ENCODE assay signal across 28 cellular contexts in the genomic region with DNA sequence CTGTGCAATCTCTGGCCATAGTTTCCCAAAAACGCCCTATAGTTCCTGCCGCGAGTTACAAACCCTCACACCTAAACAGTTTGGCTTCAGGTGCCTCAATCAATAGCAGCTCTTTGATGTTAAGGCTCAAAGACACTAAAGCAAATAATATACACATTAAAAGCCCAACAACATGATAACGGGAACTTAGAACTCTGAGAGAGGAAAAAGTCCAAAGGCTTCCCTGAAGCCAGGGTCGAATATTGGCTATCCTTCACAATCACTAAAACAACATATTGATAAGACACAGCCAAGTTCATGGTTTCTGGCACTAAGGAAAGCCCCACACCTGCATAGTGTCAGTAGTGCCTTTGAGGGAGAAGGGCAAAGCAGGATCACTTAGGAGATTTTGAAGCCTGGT. TPM values are rescaled to one million over a fixed set of nuclear protein-coding genes. Genes with fewer than 3 reads are reported as not detected.
"Had no signal": no experiment of that assay in that cellular context is flagged by ENCODE, and none has a peak within 500 bp of the region (broad histone marks: within the 10 kb centered on the region; RNA-seq: fewer than 3 reads in every experiment).

No MANE protein-coding gene starts in this region.

- H3K9me3 ChIP-seq: neutrophil, psoas muscle, right lobe of liver, sigmoid colon, spleen, thoracic aorta, thyroid gland, tibial nerve, upper lobe of left lung, vagina had no signal

- DNase-seq: naive thymus-derived CD8-positive, alpha-beta T cell; nephron progenitor cell; nucleus accumbens; posterior cingulate gyrus; psoas muscle; right cardiac atrium; right lobe of liver; sigmoid colon; spleen; stimulated activated CD4-positive, alpha-beta T cell treated with anti-CD3 and anti-CD28 coated beads, Interleukin-12 subunit alpha, Interleukin-12 subunit beta, amount 100 ng/mL, for 4 hours; stimulated activated CD4-positive, alpha-beta T cell treated with anti-CD3 and anti-CD28 coated beads, Interleukin-1b, Interleukin-23, amount 100 ng/mL, for 48 hours; stimulated activated CD4-positive, alpha-beta T cell treated with anti-CD3 and anti-CD28 coated beads, Interleukin-4, amount 100 ng/mL, for 1 hour; stimulated activated CD4-positive, alpha-beta T cell treated with anti-CD3 and anti-CD28 coated beads, Interleukin-4, amount 100 ng/mL, for 4 hours; stimulated activated CD8-positive, alpha-beta memory T cell treated with anti-CD3 and anti-CD28 coated beads, Interleukin-4, amount 100 ng/mL, for 48 hours; stimulated activated naive CD4-positive, alpha-beta T cell; stimulated activated naive CD8-positive, alpha-beta T cell treated with anti-CD3 and anti-CD28 coated beads, Interleukin-15, amount 100 ng/mL, for 72 hours; stimulated activated naive CD8-positive, alpha-beta T cell treated with anti-CD3 and anti-CD28 coated beads, Interleukin-15, Interleukin-2, amounts not matched to agents 100 U/mL and 50 U/mL, for 24 hours; thyroid gland; upper lobe of left lung had no signal

- H3K4me1 ChIP-seq: parathyroid adenoma, psoas muscle, right lobe of liver, sigmoid colon, spleen, thyroid gland, tibial nerve, vagina had no signal

- ATAC-seq: naive thymus-derived CD8-positive, alpha-beta T cell; natural killer cell treated with Interleukin-12 subunit alpha and Interleukin-12 subunit beta and Interleukin-15 and Interleukin-18, amount 100 ng/mL, for 72 hours; psoas muscle; right cardiac atrium; stimulated activated memory B cell treated with anti-CD40 and anti-IgM and Interleukin-4, amounts not matched to agents 10 μg/mL and 1 μg/mL and 100 μg/mL, for 72 hours; stimulated activated naive CD8-positive, alpha-beta T cell treated with anti-CD3 and anti-CD28 coated beads, Interleukin-15, amount 100 ng/mL, for 72 hours; stimulated activated naive CD8-positive, alpha-beta T cell treated with anti-CD3 and anti-CD28 coated beads, Interleukin-15, Interleukin-2, amounts not matched to agents 100 U/mL and 50 U/mL, for 24 hours had no signal

- H3K27ac ChIP-seq: neutrophil, parathyroid adenoma, psoas muscle, right lobe of liver, sigmoid colon, spleen, thoracic aorta, thyroid gland, tibial nerve, upper lobe of left lung, vagina had no signal

- H3K36me3 ChIP-seq: neutrophil, right lobe of liver, sigmoid colon, spleen, thoracic aorta, thyroid gland, tibial nerve, upper lobe of left lung, vagina had no signal

- H3K4me3 ChIP-seq: psoas muscle, right lobe of liver, sigmoid colon, smooth muscle cell, spleen, thoracic aorta, thyroid gland, tibial nerve, upper lobe of left lung, vagina had no signal

- FAIRE-seq: urothelium cell line had no signal

- H3K27me3 ChIP-seq: right lobe of liver, sigmoid colon, thyroid gland, tibial nerve, upper lobe of left lung, vagina had no signal

RNA-seq across cellular contexts. Expression of a gene that starts 54.9 kb away (rescaled TPM):
- total RNA-seq: naive thymus-derived CD8-positive, alpha-beta T cell; natural killer cell treated with Interleukin-12 subunit alpha and Interleukin-12 subunit beta and Interleukin-15 and Interleukin-18, amount 100 ng/mL, for 72 hours; thoracic aorta had no signal
- polyA plus RNA-seq: naive thymus-derived CD8-positive, alpha-beta T cell had no signal
